In the genomic region with DNA sequence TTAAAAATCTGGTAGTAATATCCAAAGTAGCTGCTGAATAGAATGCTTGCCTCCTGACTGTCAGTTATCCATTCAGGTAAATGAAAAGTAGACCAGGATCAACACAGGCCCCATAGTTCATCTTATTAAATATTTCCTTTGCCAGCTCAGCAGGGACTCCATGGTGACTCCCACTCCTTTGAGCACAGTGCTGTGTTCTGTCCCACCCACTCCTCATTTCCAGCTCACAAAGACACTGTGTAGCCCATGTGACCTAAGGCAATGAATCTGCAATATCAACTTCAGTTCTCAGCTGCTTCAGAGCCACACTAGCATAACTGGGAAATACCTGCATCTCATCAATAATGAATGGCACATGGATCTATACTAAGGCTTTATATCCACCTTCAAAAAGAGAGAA, we compare ENCODE assay signal across 22 cellular contexts.
"Had no signal": no experiment of that assay in that cellular context is flagged by ENCODE, and none has a peak within 500 bp of the region (broad histone marks: within the 10 kb centered on the region; RNA-seq: fewer than 3 reads in every experiment).

No MANE protein-coding gene starts in this region.

- H3K27ac Mint-ChIP-seq: effector memory CD8-positive, alpha-beta T cell; mesothelial cell of epicardium; naive B cell; nephron progenitor cell; type B pancreatic cell had no signal

- H3K9me3 Mint-ChIP-seq: mesothelial cell of epicardium, nephron progenitor cell, type B pancreatic cell had no signal

- H3K36me3 Mint-ChIP-seq: mesothelial cell of epicardium, naive B cell, type B pancreatic cell had no signal

- H3K4me1 Mint-ChIP-seq: mesothelial cell of epicardium, naive B cell had no signal

- ATAC-seq: effector memory CD8-positive, alpha-beta T cell; left lobe of liver; mucosa of descending colon; right lobe of liver; stimulated activated naive CD8-positive, alpha-beta T cell treated with anti-CD3 and anti-CD28 coated beads, Interleukin-15, Interleukin-2, amounts not matched to agents 100 U/mL and 50 U/mL, for 24 hours had no signal

- DNase-seq: cerebellar nuclear complex; cortex of kidney; effector memory CD8-positive, alpha-beta T cell; erythroblast; mesenchymal stem cell; mucosa of descending colon; naive B cell; nephron progenitor cell; occipital lobe; ovary; right lobe of liver; stimulated activated CD4-positive, alpha-beta T cell treated with anti-CD3 and anti-CD28 coated beads, Interleukin-12 subunit alpha, Interleukin-12 subunit beta, amount 100 ng/mL, for 4 hours; stimulated activated CD4-positive, alpha-beta T cell treated with anti-CD3 and anti-CD28 coated beads, Interleukin-1b, Interleukin-23, amount 100 ng/mL, for 48 hours; stimulated activated CD4-positive, alpha-beta T cell treated with anti-CD3 and anti-CD28 coated beads, Interleukin-4, amount 100 ng/mL, for 1 hour; stimulated activated CD8-positive, alpha-beta memory T cell treated with anti-CD3 and anti-CD28 coated beads, Interleukin-4, amount 100 ng/mL, for 48 hours; stimulated activated naive CD8-positive, alpha-beta T cell treated with anti-CD3 and anti-CD28 coated beads, Interleukin-15, Interleukin-2, amounts not matched to agents 100 U/mL and 50 U/mL, for 24 hours; substantia nigra; testis; tibial artery had no signal

- H3K27me3 Mint-ChIP-seq: effector memory CD8-positive, alpha-beta T cell; naive B cell; type B pancreatic cell had no signal

- H3K4me3 Mint-ChIP-seq: effector memory CD8-positive, alpha-beta T cell; mesothelial cell of epicardium; naive B cell; nephron progenitor cell; type B pancreatic cell had no signal
